ENCODE assay signal across 10 cellular contexts in the genomic region with DNA sequence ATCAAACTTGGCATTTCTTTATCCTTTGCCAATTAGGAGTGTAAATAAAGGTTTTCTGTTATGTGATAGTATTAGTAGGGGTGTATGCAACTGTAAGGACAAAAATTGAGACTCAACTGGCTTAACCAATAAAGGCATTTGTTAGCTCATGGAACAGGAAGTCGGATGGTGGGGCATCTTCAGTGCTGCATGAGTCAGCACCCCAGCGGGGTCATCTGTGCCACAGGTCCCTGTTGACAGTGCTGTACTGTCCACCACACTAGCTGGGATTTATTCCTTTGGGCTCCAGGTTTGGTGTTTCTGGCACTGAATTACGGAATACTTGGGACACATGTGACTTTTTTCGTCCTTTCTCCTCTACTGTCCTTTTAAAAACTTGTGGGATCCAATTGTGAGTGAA.
A peak's percentile ranks its signal among the peaks of the same experiment; 100 is the strongest.
DNase-seq lines count a peak whose midpoint lies in the region; TF ChIP-seq lines count a peak whose summit lies in the region.
"Had no signal": no experiment of that assay in that cellular context is flagged by ENCODE, and none has a peak within 500 bp of the region (broad histone marks: within the 10 kb centered on the region; RNA-seq: fewer than 3 reads in every experiment).

No MANE protein-coding gene starts in this region.

- TF ChIP-seq CTCF in epithelial cell of esophagus (IDR thresholded peaks at IDR 0.05; ENCODE audit: insufficient read depth, low read depth, low read length, missing control alignments) = no peak
- no peak for TF ChIP-seq CTCF in progenitor cell of endocrine pancreas (IDR thresholded peaks at IDR 0.05; ENCODE audit: unreplicated experiment)

- no peaks in the 10 kb centered on the region for H3K27me3 Mint-ChIP-seq in progenitor cell of endocrine pancreas

- DNase-seq in EL (peak; percentile 71), RPMI7951 (ENCODE audit: low read depth) (peak; percentile 72), epithelial cell of esophagus (ENCODE audit: low read depth) (peak; percentile 14), progenitor cell of endocrine pancreas (ENCODE audit: low spot score, unreplicated experiment) (no peak), NCI-H1436 (lab: John Stamatoyannopoulos, UW) (no peak), SKM-1 treated with dmso at 0.1 percent for 144 hours (lab: John Stamatoyannopoulos, UW; ENCODE audit: unreplicated experiment) (no peak), ecto neural progenitor cell (ENCODE audit: low spot score) (no peak)
- no peak for DNase-seq in activated CD4-positive, alpha-beta T cell treated with anti-CD3 and anti-CD28 coated beads for 1 hour
- DNase-seq: NCI-H187, occipital lobe had no signal

- peaks cover 35% of the 10 kb centered on the region for H3K36me3 Mint-ChIP-seq in progenitor cell of endocrine pancreas (ENCODE audit: insufficient read depth)

- H3K4me3 Mint-ChIP-seq in progenitor cell of endocrine pancreas (ENCODE audit: low read depth) = no peak overlapping the region

- H3K9me3 Mint-ChIP-seq in progenitor cell of endocrine pancreas (ENCODE audit: low read depth) = no peaks in the 10 kb centered on the region

- H3K4me1 Mint-ChIP-seq in progenitor cell of endocrine pancreas (ENCODE audit: low read depth) = peaks cover 34% of the 10 kb centered on the region

- H3K4me3 ChIP-seq in epithelial cell of esophagus (ENCODE audit: low read length) = no peak overlapping the region

- peak overlapping the region; percentile 27 for H3K27ac Mint-ChIP-seq in progenitor cell of endocrine pancreas

Comparison
In these comparisons a context has a peak if more than half of its experiments do, and no peak if none do; other contexts are left out.
1. DNase-seq: peak in EL (single experiment), RPMI7951 (single experiment) and epithelial cell of esophagus (single experiment); none in progenitor cell of endocrine pancreas (single experiment), NCI-H1436 (single experiment), activated CD4-positive, alpha-beta T cell treated with anti-CD3 and anti-CD28 coated beads for 1 hour (single experiment), SKM-1 treated with dmso at 0.1 percent for 144 hours (single experiment) and ecto neural progenitor cell (single experiment).